ENCODE assay signal across 22 cellular contexts in the genomic region with DNA sequence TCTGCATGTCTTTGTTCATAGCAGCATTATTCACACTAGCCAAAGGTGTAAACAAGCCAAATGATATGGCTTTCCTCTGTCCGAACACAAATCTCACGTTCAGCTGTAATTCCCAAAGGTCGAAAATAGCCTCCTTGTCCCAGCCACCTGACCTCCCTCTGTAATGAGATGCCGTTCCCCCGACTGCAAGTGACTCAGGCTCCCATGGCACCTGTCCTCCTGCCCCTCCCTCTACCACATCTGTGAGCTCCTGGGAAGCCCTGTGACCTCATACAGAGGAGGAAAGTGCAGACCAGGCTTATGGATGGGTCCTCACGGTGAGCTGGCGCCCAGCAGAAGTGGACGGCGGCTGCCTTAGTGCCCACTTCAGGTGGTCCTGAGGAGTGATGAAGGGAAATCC. TPM values are rescaled to one million over a fixed set of nuclear protein-coding genes. Genes with fewer than 3 reads are reported as not detected.
"Had no signal": no experiment of that assay in that cellular context is flagged by ENCODE, and none has a peak within 500 bp of the region (broad histone marks: within the 10 kb centered on the region; RNA-seq: fewer than 3 reads in every experiment).

No MANE protein-coding gene starts in this region.

RNA-seq across cellular contexts. Expression of a gene that starts 15.4 kb away (rescaled TPM):
- total RNA-seq: natural killer cell treated with Interleukin-12 subunit alpha and Interleukin-12 subunit beta and Interleukin-15 and Interleukin-18, amount 100 ng/mL, for 72 hours; neural crest cell; pulmonary artery endothelial cell had no signal

RNA-seq across cellular contexts. Expression of a gene that starts 45.8 kb away (rescaled TPM):
- total RNA-seq: dermis microvascular lymphatic vessel endothelial cell; esophagus muscularis mucosa; fibroblast of lung; foreskin keratinocyte; gastroesophageal sphincter; heart left ventricle; hepatocyte; kidney epithelial cell; left ventricle myocardium superior; lower lobe of right lung; mesenteric fat pad; natural killer cell treated with Interleukin-12 subunit alpha and Interleukin-12 subunit beta and Interleukin-15 and Interleukin-18, amount 100 ng/mL, for 72 hours; neural crest cell; omental fat pad; pancreas; posterior vena cava; pulmonary artery endothelial cell; spleen; thoracic aorta; tibial nerve; upper lobe of left lung; uterus had no signal
